In the genomic region with DNA sequence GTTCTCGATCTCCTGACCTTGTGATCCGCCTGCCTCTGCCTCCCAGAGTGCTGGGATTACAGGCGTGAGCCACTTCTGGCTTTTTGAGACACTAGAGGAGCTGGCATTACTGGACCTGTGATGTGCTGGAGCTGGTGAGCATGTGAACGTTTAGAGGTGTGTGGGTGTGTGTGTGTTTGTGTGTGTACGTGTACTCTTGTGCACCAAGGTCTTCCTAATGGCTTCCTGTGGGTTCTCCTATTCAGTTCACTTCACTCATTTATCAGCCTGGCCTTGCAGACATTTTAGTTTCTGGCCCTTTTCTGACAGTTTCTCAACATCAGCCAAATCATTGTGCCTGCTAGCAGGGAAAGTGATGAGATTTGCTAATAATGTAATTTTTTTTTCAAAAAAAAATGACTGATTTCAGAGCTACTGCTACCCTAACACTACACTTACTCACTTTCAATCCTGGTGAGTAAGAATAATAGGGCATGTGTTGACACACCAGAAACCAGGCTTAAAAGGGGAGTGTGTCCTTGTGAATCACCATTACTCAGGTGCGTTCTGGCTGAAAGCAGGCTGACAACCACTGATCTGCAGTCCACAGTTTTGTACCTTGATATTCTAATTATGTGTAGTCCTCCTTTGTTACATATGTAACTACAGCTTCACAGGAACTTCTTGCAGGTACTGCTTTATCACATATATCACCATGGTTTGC, we compare ENCODE assay signal across 8 cellular contexts. TPM values are rescaled to one million over a fixed set of nuclear protein-coding genes. Genes with fewer than 3 reads are reported as not detected.
A peak's percentile ranks its signal among the peaks of the same experiment; 100 is the strongest.
DNase-seq lines count a peak whose midpoint lies in the region; ATAC-seq lines count a peak whose summit lies in the region.

No MANE protein-coding gene starts in this region.

- intact Hi-C loops in activated T-helper 2 cell treated with anti-CD3 and anti-CD28 coated beads, Interferon-gamma antibody, Interleukin-2, Interleukin-4, amounts not matched to agents 10 μg/mL and 5 μg/mL and 100 μg/mL, durations not matched to agents 14 hours and 24 hours and 36 hours (cut with micrococcal nuclease) = loop anchor here (2.0 kb wide), 2 partner anchors 28 to 56 kb away; no protein-coding TSS in a partner anchor

- peaks cover 11% of the 10 kb centered on the region for H3K4me1 Mint-ChIP-seq in activated T-helper 2 cell treated with anti-CD3 and anti-CD28 coated beads, Interferon-gamma antibody, Interleukin-2, Interleukin-4, amounts not matched to agents 10 μg/mL and 5 μg/mL and 100 μg/mL, durations not matched to agents 14 hours and 24 hours and 36 hours (ENCODE audit: low read depth)
- peaks cover 0 to 10% (median 0%) of the 10 kb centered on the region in 3 donors for H3K4me1 Mint-ChIP-seq in T-cell

- ATAC-seq in activated CD4-positive, CD25-positive, alpha-beta regulatory T cell treated with anti-CD3 and anti-CD28 coated beads, Interleukin-2, amount 50 U/mL, for 24 hours = peak; percentile 99
- peak; percentile 60 for ATAC-seq in HG02973 (IDR thresholded peaks at IDR 0.05; ENCODE audit: unreplicated experiment)
- ATAC-seq in T-cell (replicated peaks in 1 of 4) = no peak

- H3K27ac Mint-ChIP-seq in activated T-helper 2 cell treated with anti-CD3 and anti-CD28 coated beads, Interferon-gamma antibody, Interleukin-2, Interleukin-4, amounts not matched to agents 10 μg/mL and 5 μg/mL and 100 μg/mL, durations not matched to agents 14 hours and 24 hours and 36 hours = peak overlapping the region; percentile 36
- no peak overlapping the region for H3K27ac Mint-ChIP-seq in T-cell

- H3K36me3 Mint-ChIP-seq in activated T-helper 2 cell treated with anti-CD3 and anti-CD28 coated beads, Interferon-gamma antibody, Interleukin-2, Interleukin-4, amounts not matched to agents 10 μg/mL and 5 μg/mL and 100 μg/mL, durations not matched to agents 14 hours and 24 hours and 36 hours (ENCODE audit: low read depth) = peaks cover 21% of the 10 kb centered on the region
- H3K36me3 Mint-ChIP-seq in T-cell = peaks cover 44% of the 10 kb centered on the region

- H3K4me3 Mint-ChIP-seq in activated T-helper 2 cell treated with anti-CD3 and anti-CD28 coated beads, Interferon-gamma antibody, Interleukin-2, Interleukin-4, amounts not matched to agents 10 μg/mL and 5 μg/mL and 100 μg/mL, durations not matched to agents 14 hours and 24 hours and 36 hours (ENCODE audit: low read depth) = no peak overlapping the region
- no peak overlapping the region for H3K4me3 Mint-ChIP-seq in T-cell

- H3K27me3 Mint-ChIP-seq in activated T-helper 2 cell treated with anti-CD3 and anti-CD28 coated beads, Interferon-gamma antibody, Interleukin-2, Interleukin-4, amounts not matched to agents 10 μg/mL and 5 μg/mL and 100 μg/mL, durations not matched to agents 14 hours and 24 hours and 36 hours (ENCODE audit: low read depth) = no peaks in the 10 kb centered on the region
- H3K27me3 Mint-ChIP-seq in T-cell = no peaks in the 10 kb centered on the region

- H3K9me3 Mint-ChIP-seq in activated T-helper 2 cell treated with anti-CD3 and anti-CD28 coated beads, Interferon-gamma antibody, Interleukin-2, Interleukin-4, amounts not matched to agents 10 μg/mL and 5 μg/mL and 100 μg/mL, durations not matched to agents 14 hours and 24 hours and 36 hours = peaks cover 13% of the 10 kb centered on the region
- H3K9me3 Mint-ChIP-seq in T-cell = peaks cover 0 to 11% (median 5%) of the 10 kb centered on the region in 3 donors

- POLR2A ChIA-PET in T-cell (lab: Charles Lee) = no interaction called here

- CTCF ChIA-PET in T-cell (lab: Charles Lee) = interaction anchor here in 1 of 2 donors (0.7 kb wide), 1 partner anchor 60 kb away, joined by 3 read pairs; no protein-coding TSS in a partner anchor

- no peak for DNase-seq in activated CD4-positive, CD25-positive, alpha-beta regulatory T cell treated with anti-CD3 and anti-CD28 coated beads, Interleukin-2, amount 50 U/mL, for 72 hours
- no peak for DNase-seq in activated T-helper 2 cell treated with anti-CD3 and anti-CD28 coated beads, Interferon-gamma antibody, Interleukin-2, Interleukin-4, amounts not matched to agents 10 μg/mL and 5 μg/mL and 100 μg/mL, durations not matched to agents 14 hours and 24 hours and 36 hours (ENCODE audit: low spot score)
- DNase-seq in stimulated activated CD4-positive, alpha-beta T cell treated with anti-CD3 and anti-CD28 coated beads, Interleukin-2, amount 100 ng/mL, for 24 hours = peak; percentile 22 to 28
- no peak for DNase-seq in occipital lobe (lab: John Stamatoyannopoulos, UW)
- DNase-seq in T-cell = no peak
- no peak for DNase-seq in hepatic stellate cell (ENCODE audit: low spot score)

RNA-seq across cellular contexts. Expression of a gene that starts 41.0 kb away (rescaled TPM):
- 521 and 530 TPM in 2 replicates for total RNA-seq in activated T-helper 2 cell treated with anti-CD3 and anti-CD28 coated beads, Interferon-gamma antibody, Interleukin-2, Interleukin-4, amounts not matched to agents 10 μg/mL and 5 μg/mL and 100 μg/mL, durations not matched to agents 14 hours and 24 hours and 36 hours
- 155 TPM for total RNA-seq in occipital lobe
- total RNA-seq in T-cell = 100 to 1,000 TPM; 228 to 277 (median 255) TPM

Comparison
In these comparisons a context has a peak if more than half of its experiments do, and no peak if none do; other contexts are left out.
1. ATAC-seq: peak in activated CD4-positive, CD25-positive, alpha-beta regulatory T cell treated with anti-CD3 and anti-CD28 coated beads, Interleukin-2, amount 50 U/mL, for 24 hours (2 of 2) and HG02973 (single experiment); none in T-cell (0 of 4).
2. DNase-seq: peak in stimulated activated CD4-positive, alpha-beta T cell treated with anti-CD3 and anti-CD28 coated beads, Interleukin-2, amount 100 ng/mL, for 24 hours (2 of 2); none in activated CD4-positive, CD25-positive, alpha-beta regulatory T cell treated with anti-CD3 and anti-CD28 coated beads, Interleukin-2, amount 50 U/mL, for 72 hours (single experiment), activated T-helper 2 cell treated with anti-CD3 and anti-CD28 coated beads, Interferon-gamma antibody, Interleukin-2, Interleukin-4, amounts not matched to agents 10 μg/mL and 5 μg/mL and 100 μg/mL, durations not matched to agents 14 hours and 24 hours and 36 hours (single experiment), occipital lobe (single experiment), T-cell (0 of 34) and hepatic stellate cell (single experiment).